Comparison of ENCODE assay signal across 13 cellular contexts in the genomic region with DNA sequence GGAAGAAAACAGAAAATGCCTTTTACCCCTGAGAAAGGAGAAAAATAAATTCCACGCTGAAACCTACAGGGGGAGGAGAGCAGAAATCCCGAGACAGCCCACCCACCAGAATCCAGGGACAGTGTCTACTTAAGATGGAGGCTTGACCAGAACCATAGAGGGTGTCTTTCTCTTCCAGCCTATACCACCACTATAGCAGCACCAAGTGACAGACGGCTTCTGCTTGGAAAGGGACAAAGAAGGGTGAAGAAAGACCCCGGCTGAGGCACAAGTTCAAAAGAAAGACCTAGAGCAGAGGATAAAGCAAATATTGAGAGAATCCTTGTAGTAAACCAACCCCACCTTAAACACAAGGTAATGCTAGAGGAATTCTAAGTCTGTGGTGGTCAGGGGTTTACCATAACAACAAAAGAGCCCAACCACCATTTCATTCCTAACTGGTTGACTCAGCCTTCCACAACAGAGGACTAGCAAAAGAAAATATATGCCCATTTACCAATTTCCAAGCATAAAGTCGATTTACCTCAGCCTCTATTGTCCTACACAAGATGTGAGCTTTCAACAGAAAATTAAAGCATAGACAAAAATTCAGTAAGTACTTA.
DNase-seq lines count a peak whose midpoint lies in the region; ATAC-seq, FAIRE-seq and TF ChIP-seq lines count a peak whose summit lies in the region.
"Had no signal": no experiment of that assay in that cellular context is flagged by ENCODE, and none has a peak within 500 bp of the region (broad histone marks: within the 10 kb centered on the region; RNA-seq: fewer than 3 reads in every experiment).

No MANE protein-coding gene starts in this region.

- 29% methylated on average over 4 of the region's 5 CpGs for WGBS in mammary epithelial cell (ENCODE audit: low coverage, missing lambda C conversion rate)

- H4K20me1 ChIP-seq in mammary epithelial cell (ENCODE audit: insufficient read depth, low read length): no peaks in the 10 kb centered on the region

- H3K4me2 ChIP-seq in mammary epithelial cell (ENCODE audit: insufficient read depth, low read depth, low read length): peak overlapping the region; percentile 72

- H2AFZ ChIP-seq in ACC112 (ENCODE audit: low read length, unreplicated experiment): peak overlapping the region; percentile 20
- peak overlapping the region; percentile 87 for H2AFZ ChIP-seq in mammary epithelial cell (ENCODE audit: low read depth, low read length)

- CTCF ChIA-PET in mammary epithelial cell (lab: Charles Lee; ENCODE audit: low non-redundant PET): no interaction called here

- H3K27me3 ChIP-seq in ACC112 (ENCODE audit: insufficient read depth, low read length) (no peaks in the 10 kb centered on the region), HUES48 (ENCODE audit: control insufficient read depth, insufficient read depth, low read length) (no peaks in the 10 kb centered on the region), mammary epithelial cell (ENCODE audit: insufficient read depth, low read length) (no peaks in the 10 kb centered on the region)
- H3K27me3 ChIP-seq: heart left ventricle had no signal

- H3K79me2 ChIP-seq in ACC112 (ENCODE audit: control insufficient read depth, insufficient read depth, low read length, unreplicated experiment): no peaks in the 10 kb centered on the region
- H3K79me2 ChIP-seq in mammary epithelial cell (ENCODE audit: insufficient read depth, low read length): no peaks in the 10 kb centered on the region

- DNase-seq in mammary epithelial cell (peak; percentile 85), iPS-NIHi7 (ENCODE audit: extremely low spot score) (peak; percentile 64), NCI-H2171 (lab: John Stamatoyannopoulos, UW) (no peak), GM13977 (ENCODE audit: low spot score) (no peak), GM19239 (ENCODE audit: insufficient read length, low spot score) (no peak)
- DNase-seq: activated T-cell treated with anti-CD3 and anti-CD28 coated beads for 4 hours, heart left ventricle, NCI-H2081 treated with DMSO at 0.1 percent for 48 hours, small intestine had no signal

- dilution Hi-C loops in mammary epithelial cell (cut with HindIII; ENCODE audit: low sequenced_read_pairs): no loop called here

- no peak for ATAC-seq in HG02610 (IDR thresholded peaks at IDR 0.05; ENCODE audit: unreplicated experiment)
- ATAC-seq: heart left ventricle had no signal

- no peaks in the 10 kb centered on the region for H3K36me3 ChIP-seq in ACC112 (ENCODE audit: insufficient read depth, low read length)
- no peaks in the 10 kb centered on the region for H3K36me3 ChIP-seq in HUES48 (ENCODE audit: control insufficient read depth, insufficient read depth, low read length)
- H3K36me3 ChIP-seq in mammary epithelial cell (ENCODE audit: insufficient read depth, low read length): no peaks in the 10 kb centered on the region
- H3K36me3 ChIP-seq: heart left ventricle had no signal

- intact Hi-C loops in mammary epithelial cell (cut with micrococcal nuclease): loop anchor here (2.0 kb wide), 1 partner anchor 16 kb away; no protein-coding TSS in a partner anchor

- H3K4me1 ChIP-seq in ACC112 (ENCODE audit: control insufficient read depth, insufficient read depth, low read length, unreplicated experiment) (peaks cover 28% of the 10 kb centered on the region), HUES48 (ENCODE audit: control insufficient read depth, insufficient read depth, low read length) (peaks cover 25% of the 10 kb centered on the region), mammary epithelial cell (ENCODE audit: insufficient read depth, low read length) (peaks cover 25% of the 10 kb centered on the region)
- H3K4me1 ChIP-seq: heart left ventricle had no signal

- H3K27ac ChIP-seq in ACC112 (ENCODE audit: low read depth, low read length) (peak overlapping the region; percentile 44), HUES48 (ENCODE audit: low read depth, low read length) (peak overlapping the region; percentile 97), mammary epithelial cell (ENCODE audit: insufficient read depth, low read depth, low read length) (peak overlapping the region; percentile 90)
- H3K27ac ChIP-seq: heart left ventricle, VCaP had no signal

- TF ChIP-seq CTCF in mammary epithelial cell (conservative IDR thresholded peaks at IDR 0.05 in 1 of 2, IDR thresholded peaks at IDR 0.05 in 1 of 2; ENCODE audit: extremely low read depth in 1 of 2, insufficient read depth in 1 of 2, low read depth in 1 of 2, low read length in 2 of 2) (no peak), GM13977 (IDR thresholded peaks at IDR 0.05; ENCODE audit: extremely low read depth, insufficient read depth, missing control alignments) (no peak)

- BruUV-seq in mammary epithelial cell (replicated peaks; lab: Mats Ljungman, UMichigan): no TSS peak

- H3K9me3 ChIP-seq in HUES48 (ENCODE audit: control insufficient read depth, insufficient read depth, low read length) (no peaks in the 10 kb centered on the region), mammary epithelial cell (replicated peaks; ENCODE audit: insufficient read depth, low read length) (no peaks in the 10 kb centered on the region)
- H3K9me3 ChIP-seq: heart left ventricle had no signal

- H3K4me3 ChIP-seq in ACC112 (ENCODE audit: low read depth, low read length) (no peak overlapping the region), HUES48 (ENCODE audit: low read depth, low read length) (peak overlapping the region; percentile 40), mammary epithelial cell (replicated peaks in 1 of 3; ENCODE audit: insufficient read depth in 1 of 3, low read depth in 2 of 3, low read length in 3 of 3) (no peak overlapping the region)
- H3K4me3 ChIP-seq: heart left ventricle had no signal

- H3K9ac ChIP-seq in HUES48 (ENCODE audit: low read depth, low read length) (peak overlapping the region; percentile 73), mammary epithelial cell (ENCODE audit: insufficient read depth, low read length) (peak overlapping the region; percentile 45)

- in situ Hi-C loops in mammary epithelial cell (cut with MboI; ENCODE audit: low sequenced_read_pairs in 2 of 2): no loop called here
- in situ Hi-C loops in GM13977 (cut with MboI; ENCODE audit: low pct_unique_long_range_greater_than_20kb, low sequenced_read_pairs, unreplicated experiment): no loop called here

- FAIRE-seq in GM19239 (lab: Jason Lieb, UNC): no peak
- FAIRE-seq: small intestine had no signal

Comparison
In these comparisons a context has a peak if more than half of its experiments do, and no peak if none do; other contexts are left out.
1. H3K27ac ChIP-seq: peak in every context shown above with its lines; median percentile 97 in HUES48; 90 in mammary epithelial cell; 44 in ACC112.
2. DNase-seq: peak in mammary epithelial cell (single experiment) and iPS-NIHi7 (single experiment); none in NCI-H2171 (single experiment), GM13977 (single experiment) and GM19239 (single experiment).